In genomic region chr2:26911911-26912861, GRCh38 we compare ENCODE assay signal across 12 cellular contexts. TPM values are rescaled to one million over a fixed set of nuclear protein-coding genes. Genes with fewer than 3 reads are reported as not detected.
A peak's percentile ranks its signal among the peaks of the same experiment; 100 is the strongest.
DNase-seq lines count a peak whose midpoint lies in the region; ATAC-seq, FAIRE-seq and TF ChIP-seq lines count a peak whose summit lies in the region.
"Had no signal": no experiment of that assay in that cellular context is flagged by ENCODE, and none has a peak within 500 bp of the region (broad histone marks: within the 10 kb centered on the region; RNA-seq: fewer than 3 reads in every experiment).

No MANE protein-coding gene starts in this region.

- TF ChIP-seq CTCF in hepatocyte (IDR thresholded peaks at IDR 0.05; ENCODE audit: poor library complexity) (no peak), transverse colon (IDR thresholded peaks at IDR 0.05) (no peak), kidney (IDR thresholded peaks at IDR 0.05; ENCODE audit: borderline replicate concordance, extremely low read depth, insufficient read depth) (no peak)

- DNase-seq in NCI-H1092 treated with DMSO at 0.1 percent for 48 hours (lab: John Stamatoyannopoulos, UW), result peak; percentile 74
- peak; percentile 33 for DNase-seq in RPMI7951 (ENCODE audit: low read depth)
- no peak for DNase-seq in hepatocyte (ENCODE audit: low spot score)
- peak; percentile 86 for DNase-seq in retina
- DNase-seq in transverse colon, result no peak
- DNase-seq in kidney, result no peak
- DNase-seq in small intestine, result no peak
- DNase-seq: DMS153, HFFc6, NCI-H526, pancreas had no signal

- H3K4me3 ChIP-seq in hepatocyte, result no peak overlapping the region
- no peak overlapping the region for H3K4me3 ChIP-seq in transverse colon
- H3K4me3 ChIP-seq in kidney (ENCODE audit: low read length in 2 of 2), result no peak overlapping the region
- H3K4me3 ChIP-seq in small intestine (ENCODE audit: low read depth in 1 of 2, low read length in 2 of 2), result no peak overlapping the region
- H3K4me3 ChIP-seq: pancreas had no signal

- no peaks in the 10 kb centered on the region for H4K20me1 ChIP-seq in hepatocyte (ENCODE audit: insufficient read depth, poor library complexity, severe bottlenecking)

- no peak for ATAC-seq in GM19397 (IDR thresholded peaks at IDR 0.05; ENCODE audit: unreplicated experiment)

- peak overlapping the region; percentile 51 for H3K27ac ChIP-seq in hepatocyte
- no peak overlapping the region for H3K27ac ChIP-seq in transverse colon
- no peak overlapping the region for H3K27ac ChIP-seq in kidney (ENCODE audit: low read depth in 2 of 2, low read length in 2 of 2)
- H3K27ac ChIP-seq in small intestine (ENCODE audit: low read depth in 1 of 2, low read length in 1 of 2), result no peak overlapping the region
- H3K27ac ChIP-seq: pancreas had no signal

- H3K36me3 ChIP-seq in hepatocyte (replicated peaks; ENCODE audit: insufficient read depth, low read depth), result no peaks in the 10 kb centered on the region
- no peaks in the 10 kb centered on the region for H3K36me3 ChIP-seq in transverse colon
- H3K36me3 ChIP-seq in kidney (ENCODE audit: control insufficient read depth in 1 of 2, insufficient read depth in 2 of 2, low read length in 2 of 2), result no peaks in the 10 kb centered on the region
- no peaks in the 10 kb centered on the region for H3K36me3 ChIP-seq in small intestine (ENCODE audit: control insufficient read depth in 2 of 2, insufficient read depth in 2 of 2, low read length in 2 of 2)
- H3K36me3 ChIP-seq: pancreas had no signal

- H3K4me1 ChIP-seq in hepatocyte (ENCODE audit: insufficient read depth), result no peaks in the 10 kb centered on the region
- H3K4me1 ChIP-seq in transverse colon, result no peaks in the 10 kb centered on the region
- no peaks in the 10 kb centered on the region for H3K4me1 ChIP-seq in kidney (ENCODE audit: control insufficient read depth in 1 of 2, insufficient read depth in 1 of 2, low read depth in 1 of 2, low read length in 2 of 2)
- H3K4me1 ChIP-seq in small intestine (ENCODE audit: control insufficient read depth in 2 of 2, insufficient read depth in 1 of 2, low read depth in 1 of 2, low read length in 1 of 2), result no peaks in the 10 kb centered on the region
- H3K4me1 ChIP-seq: pancreas had no signal

- H3K27me3 ChIP-seq in hepatocyte (peaks cover 4% of the 10 kb centered on the region), transverse colon (peaks cover 57% of the 10 kb centered on the region), small intestine (ENCODE audit: control insufficient read depth in 2 of 2, insufficient read depth in 2 of 2, low read length in 2 of 2) (peaks cover 0 to 26% of the 10 kb centered on the region in 2 donors)

- WGBS in hepatocyte (ENCODE audit: low lambda C conversion rate, missing lambda C conversion rate), result 41% methylated on average over 23 of the region's 23 CpGs
- 54% methylated on average over 23 of the region's 23 CpGs; no CpG with 5 or more reads in 1 of the 2 donors for WGBS in transverse colon (ENCODE audit: low coverage in 1 of 2), 2 donors
- WGBS in small intestine, 3 donors, result 47 to 55% (median 48%) methylated on average over 23 of the region's 23 CpGs

- in situ Hi-C loops in transverse colon (cut with MboI; ENCODE audit: low pct_ligation_motif_present in 1 of 4, low pct_unique_long_range_greater_than_20kb in 1 of 4, low sequenced_read_pairs in 3 of 4), result no loop called here

- H3K9me3 ChIP-seq in hepatocyte (ENCODE audit: low read depth) (no peaks in the 10 kb centered on the region), transverse colon (no peaks in the 10 kb centered on the region), kidney (ENCODE audit: control insufficient read depth in 1 of 2, low read length in 2 of 2) (no peaks in the 10 kb centered on the region), small intestine (ENCODE audit: control insufficient read depth, low read depth) (no peaks in the 10 kb centered on the region)
- H3K9me3 ChIP-seq: pancreas had no signal

- no peak for TF ChIP-seq POLR2A in transverse colon (IDR thresholded peaks at IDR 0.05)

- peak overlapping the region; percentile 63 for H3K4me2 ChIP-seq in hepatocyte

- no peaks in the 10 kb centered on the region for H3K79me2 ChIP-seq in hepatocyte

- peak overlapping the region; percentile 21 for H2AFZ ChIP-seq in hepatocyte

- FAIRE-seq in kidney (lab: Jason Lieb, UNC), result no peak
- FAIRE-seq in small intestine (lab: Jason Lieb, UNC), result no peak
- FAIRE-seq: pancreas had no signal

- TF ChIP-seq EP300 in transverse colon (IDR thresholded peaks at IDR 0.05; ENCODE audit: low read depth), result no peak

- no peaks in the 10 kb centered on the region for H3K9me2 ChIP-seq in hepatocyte (replicated peaks; ENCODE audit: insufficient read depth)

- H3K9ac ChIP-seq in kidney (ENCODE audit: low read length in 2 of 2), result no peak overlapping the region

- intact Hi-C loops in transverse colon (cut with DNase I; ENCODE audit: low total_unique reads) (no loop called here), kidney (cut with DNase I) (no loop called here)

RNA-seq across cellular contexts. Expression of gene MAPRE3, which starts 58.3 kb away (rescaled TPM):
- 1.6 and 2.2 TPM in 2 replicates for total RNA-seq in RPMI7951 (2014; rRNA removed; shearing (Covaris generic))
- 8.0 and 8.6 TPM in 2 replicates for total RNA-seq in hepatocyte
- 23.6 and 29.2 TPM in 2 replicates for polyA plus RNA-seq in hepatocyte
- 10 to 100 TPM; 16.8 to 64.7 (median 32.9) TPM for total RNA-seq in transverse colon
- total RNA-seq in kidney, result 17.9 TPM
- polyA plus RNA-seq in kidney (ENCODE audit: insufficient read depth, low read depth, low replicate concordance), result 49.6 TPM
- polyA plus RNA-seq in small intestine, result 10 to 100 TPM in 1 of 3 donors, 1 to 10 TPM in 2; 2.9 to 11.1 (median 3.0) TPM

Comparison
In these comparisons a context has a peak if more than half of its experiments do, and no peak if none do; other contexts are left out.
1. DNase-seq: peak in NCI-H1092 treated with DMSO at 0.1 percent for 48 hours (single experiment), RPMI7951 (single experiment) and retina (single experiment); none in hepatocyte (single experiment), transverse colon (single experiment), kidney (single experiment) and small intestine (single experiment).